8 cellular contexts compared by ENCODE assay signal in genomic region chr18:26460449-26461091, GRCh38.
DNase-seq lines count a peak whose midpoint lies in the region; ATAC-seq and TF ChIP-seq lines count a peak whose summit lies in the region.

No MANE protein-coding gene starts in this region.

- CTCF ChIA-PET in mammary epithelial cell (lab: Charles Lee; ENCODE audit: low non-redundant PET), result interaction anchor here (0.6 kb wide), 1 partner anchor 19 kb away, joined by 22 read pairs; no protein-coding TSS in a partner anchor

- 27% methylated on average over 4 of the region's 4 CpGs for WGBS in mammary epithelial cell (ENCODE audit: low coverage, missing lambda C conversion rate)
- 48 to 56% methylated on average over 3 to 4 of the region's 4 CpGs for WGBS in transverse colon (ENCODE audit: low coverage in 1 of 2), 2 donors
- WGBS in ovary, 3 donors, result 22 to 37% (median 36%) methylated on average over 4 of the region's 4 CpGs

- TF ChIP-seq CTCF in mammary epithelial cell (conservative IDR thresholded peaks at IDR 0.05 in 1 of 2, IDR thresholded peaks at IDR 0.05 in 1 of 2; ENCODE audit: extremely low read depth in 1 of 2, insufficient read depth in 1 of 2, low read depth in 1 of 2, low read length in 2 of 2) (no peak), transverse colon (IDR thresholded peaks at IDR 0.05) (no peak), ovary (IDR thresholded peaks at IDR 0.05) (no peak), coronary artery (IDR thresholded peaks at IDR 0.05) (no peak)

- H3K79me2 ChIP-seq in mammary epithelial cell (ENCODE audit: insufficient read depth, low read length), result no peaks in the 10 kb centered on the region

- H3K4me1 ChIP-seq in mammary epithelial cell (ENCODE audit: insufficient read depth, low read length) (peaks cover 36% of the 10 kb centered on the region), transverse colon (no peaks in the 10 kb centered on the region), ovary (ENCODE audit: insufficient read depth) (no peaks in the 10 kb centered on the region)

- no peak for TF ChIP-seq POLR2A in transverse colon (IDR thresholded peaks at IDR 0.05)
- no peak for TF ChIP-seq POLR2A in ovary (IDR thresholded peaks at IDR 0.05)

- H3K9ac ChIP-seq in mammary epithelial cell (ENCODE audit: insufficient read depth, low read length), result peak overlapping the region; percentile 43

- BruUV-seq in mammary epithelial cell (replicated peaks; lab: Mats Ljungman, UMichigan), result no TSS peak

- peaks cover 8% of the 10 kb centered on the region for H3K36me3 ChIP-seq in mammary epithelial cell (ENCODE audit: insufficient read depth, low read length)
- H3K36me3 ChIP-seq in transverse colon, result no peaks in the 10 kb centered on the region
- no peaks in the 10 kb centered on the region for H3K36me3 ChIP-seq in ovary

- TF ChIP-seq EP300 in transverse colon (IDR thresholded peaks at IDR 0.05; ENCODE audit: low read depth), result no peak
- TF ChIP-seq EP300 in ovary (IDR thresholded peaks at IDR 0.05), result no peak

- no peak overlapping the region for H3K4me3 ChIP-seq in mammary epithelial cell (replicated peaks in 1 of 3; ENCODE audit: insufficient read depth in 1 of 3, low read depth in 2 of 3, low read length in 3 of 3)
- no peak overlapping the region for H3K4me3 ChIP-seq in transverse colon
- H3K4me3 ChIP-seq in ovary, result no peak overlapping the region
- no peak overlapping the region for H3K4me3 ChIP-seq in coronary artery

- in situ Hi-C loops in G401 (cut with HindIII; ENCODE audit: low sequenced_read_pairs) (no loop called here), mammary epithelial cell (cut with MboI; ENCODE audit: low sequenced_read_pairs in 2 of 2) (no loop called here), transverse colon (cut with MboI; ENCODE audit: low pct_ligation_motif_present in 1 of 4, low pct_unique_long_range_greater_than_20kb in 1 of 4, low sequenced_read_pairs in 3 of 4) (no loop called here)

- no peaks in the 10 kb centered on the region for H3K27me3 ChIP-seq in mammary epithelial cell (ENCODE audit: insufficient read depth, low read length)
- no peaks in the 10 kb centered on the region for H3K27me3 ChIP-seq in transverse colon
- no peaks in the 10 kb centered on the region for H3K27me3 ChIP-seq in ovary

- DNase-seq in G401 (ENCODE audit: low spot score), result peak; percentile 33
- DNase-seq in mammary epithelial cell, result peak; percentile 92
- DNase-seq in SKM-1 treated with dmso at 0.1 percent for 144 hours (lab: John Stamatoyannopoulos, UW; ENCODE audit: unreplicated experiment), result no peak
- DNase-seq in transverse colon, result no peak
- DNase-seq in ovary, result no peak
- no peak for DNase-seq in coronary artery (ENCODE audit: low spot score)

- intact Hi-C loops in mammary epithelial cell (cut with micrococcal nuclease), result loop anchor here (2.0 kb wide), 2 partner anchors 20 to 86 kb away; no protein-coding TSS in a partner anchor
- intact Hi-C loops in transverse colon (cut with DNase I; ENCODE audit: low total_unique reads), result no loop called here
- intact Hi-C loops in ovary (cut with DNase I), result loop anchor here in 2 of 4 donors (5.0 to 10.0 kb wide), 2 partner anchors 94 to 132 kb away; no protein-coding TSS in a partner anchor

- H3K9me3 ChIP-seq in mammary epithelial cell (replicated peaks; ENCODE audit: insufficient read depth, low read length) (no peaks in the 10 kb centered on the region), transverse colon (no peaks in the 10 kb centered on the region), ovary (no peaks in the 10 kb centered on the region)

- peak overlapping the region; percentile 89 for H3K27ac ChIP-seq in mammary epithelial cell (ENCODE audit: insufficient read depth, low read depth, low read length)
- peak overlapping the region in 1 of 4 donors; percentile 6 for H3K27ac ChIP-seq in transverse colon
- no peak overlapping the region for H3K27ac ChIP-seq in ovary
- H3K27ac ChIP-seq in coronary artery, result no peak overlapping the region

- H4K20me1 ChIP-seq in mammary epithelial cell (ENCODE audit: insufficient read depth, low read length), result no peaks in the 10 kb centered on the region

- peak overlapping the region; percentile 54 for H3K4me2 ChIP-seq in mammary epithelial cell (ENCODE audit: insufficient read depth, low read depth, low read length)

- ATAC-seq in GM21381 (IDR thresholded peaks at IDR 0.05; ENCODE audit: unreplicated experiment) (peak; percentile 69), HG03520 (IDR thresholded peaks at IDR 0.05; ENCODE audit: unreplicated experiment) (peak; percentile 61)

- H2AFZ ChIP-seq in mammary epithelial cell (ENCODE audit: low read depth, low read length), result no peak overlapping the region

- dilution Hi-C loops in mammary epithelial cell (cut with HindIII; ENCODE audit: low sequenced_read_pairs), result no loop called here

Comparison
In these comparisons a context has a peak if more than half of its experiments do, and no peak if none do; other contexts are left out.
1. DNase-seq: peak in G401 (single experiment) and mammary epithelial cell (single experiment); none in SKM-1 treated with dmso at 0.1 percent for 144 hours (single experiment), transverse colon (single experiment), ovary (0 of 5) and coronary artery (single experiment).